In the genomic region with DNA sequence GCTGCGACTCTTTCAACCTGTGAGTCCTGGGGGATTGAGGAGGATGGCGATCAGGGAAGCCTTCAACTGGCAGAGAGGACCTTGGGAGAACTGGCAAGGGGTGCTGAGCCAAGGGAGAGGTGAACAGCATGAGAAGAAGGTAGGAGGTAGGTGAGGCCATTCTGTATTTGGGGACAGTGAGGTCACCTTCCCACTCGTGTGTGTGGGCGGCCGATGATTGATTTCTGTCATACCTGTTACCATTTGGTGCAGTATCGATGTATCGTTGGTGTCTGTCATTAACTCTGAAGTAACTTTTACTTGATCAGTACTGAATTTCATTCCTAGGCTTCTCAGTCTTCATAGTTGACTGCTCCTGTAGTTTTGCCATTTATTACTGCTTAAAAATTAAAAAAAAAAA, we compare ENCODE assay signal across 15 cellular contexts. TPM values are rescaled to one million over a fixed set of nuclear protein-coding genes. Genes with fewer than 3 reads are reported as not detected.
DNase-seq lines count a peak whose midpoint lies in the region; ATAC-seq and TF ChIP-seq lines count a peak whose summit lies in the region.
"Had no signal": no experiment of that assay in that cellular context is flagged by ENCODE, and none has a peak within 500 bp of the region (broad histone marks: within the 10 kb centered on the region; RNA-seq: fewer than 3 reads in every experiment).

No MANE protein-coding gene starts in this region.

- H3K4me3 ChIP-seq in CD4-positive, alpha-beta memory T cell (ENCODE audit: low read length in 2 of 2), result no peak overlapping the region
- 0 out of 2 replicates have a peak overlapping the region, but pooled peaks have one; percentile 95 for H3K4me3 ChIP-seq in Karpas-422 (ENCODE audit: low read length)
- no peak overlapping the region for H3K4me3 ChIP-seq in colonic mucosa
- H3K4me3 ChIP-seq: adrenal gland, Peyer's patch, thoracic aorta had no signal

- intact Hi-C loops in CD4-positive, alpha-beta memory T cell (cut with micrococcal nuclease), result no loop called here
- intact Hi-C loops in colonic mucosa (cut with DNase I), result no loop called here

- TF ChIP-seq POLR2A in erythroblast (IDR thresholded peaks at IDR 0.05; ENCODE audit: low read length), result no peak

- H3K27me3 Mint-ChIP-seq in CD4-positive, alpha-beta memory T cell, result no peaks in the 10 kb centered on the region
- H3K27me3 Mint-ChIP-seq in activated naive CD8-positive, alpha-beta T cell treated with anti-CD3 and anti-CD28 coated beads, Interleukin-2, amount 10 ng/mL, durations not matched to agents 7 days and 5 days, result no peaks in the 10 kb centered on the region
- H3K27me3 Mint-ChIP-seq: B cell, memory B cell had no signal

- H3K4me1 Mint-ChIP-seq in CD4-positive, alpha-beta memory T cell, result peaks cover 40 to 85% (median 57%) of the 10 kb centered on the region in 4 donors
- H3K4me1 Mint-ChIP-seq in activated naive CD8-positive, alpha-beta T cell treated with anti-CD3 and anti-CD28 coated beads, Interleukin-2, amount 10 ng/mL, durations not matched to agents 7 days and 5 days, result peaks cover 38% of the 10 kb centered on the region

- H3K9ac ChIP-seq in Karpas-422 (ENCODE audit: low read length), result peak overlapping the region; percentile 61
- H3K9ac ChIP-seq in colonic mucosa (ENCODE audit: low read depth in 2 of 2, low read length in 2 of 2), result no peak overlapping the region

- no peak for DNase-seq in CD4-positive, alpha-beta memory T cell
- no peak for DNase-seq in Karpas-422
- DNase-seq in activated naive CD8-positive, alpha-beta T cell treated with anti-CD3 and anti-CD28 coated beads, Interleukin-2, amount 10 ng/mL, durations not matched to agents 7 days and 5 days, result no peak
- DNase-seq in stimulated activated CD4-positive, alpha-beta T cell treated with anti-CD3 and anti-CD28 coated beads, Interleukin-2, amount 100 ng/mL, for 24 hours, result peak; percentile 60 to 64
- no peak for DNase-seq in colonic mucosa
- no peak for DNase-seq in erythroblast (lab: John Stamatoyannopoulos, UW)
- DNase-seq: adrenal gland, NCI-H187 treated with DMSO at 0.1 percent for 48 hours, NCI-H524 treated with DMSO at 0.1 percent for 48 hours, Peyer's patch had no signal

- POLR2A ChIA-PET in CD4-positive, alpha-beta memory T cell (lab: Charles Lee; ENCODE audit: partially characterized antibody), result interaction anchor here (3.3 kb wide), 1 partner anchor 50 kb away, joined by 31 read pairs; no protein-coding TSS in a partner anchor
- POLR2A ChIA-PET in activated naive CD8-positive, alpha-beta T cell treated with anti-CD3 and anti-CD28 coated beads, Interleukin-2, amount 10 ng/mL, durations not matched to agents 7 days and 5 days (lab: Charles Lee), result no interaction called here

- no peak overlapping the region for H3K27ac ChIP-seq in CD4-positive, alpha-beta memory T cell (ENCODE audit: low read depth, low read length)
- peak overlapping the region; percentile 97 for H3K27ac ChIP-seq in Karpas-422 (ENCODE audit: low read length)
- H3K27ac ChIP-seq in colonic mucosa, result no peak overlapping the region
- H3K27ac ChIP-seq: adrenal gland, epithelial cell of prostate, thoracic aorta had no signal

- TF ChIP-seq CTCF in colonic mucosa (IDR thresholded peaks at IDR 0.05), result no peak

- no peaks in the 10 kb centered on the region for H3K27me3 ChIP-seq in CD4-positive, alpha-beta memory T cell (ENCODE audit: insufficient read depth, low read length)
- no peaks in the 10 kb centered on the region for H3K27me3 ChIP-seq in Karpas-422 (ENCODE audit: low read length)
- H3K27me3 ChIP-seq in colonic mucosa, result peaks cover 37% of the 10 kb centered on the region
- H3K27me3 ChIP-seq: adrenal gland had no signal

- H3K9me2 ChIP-seq in Karpas-422 (replicated peaks; ENCODE audit: insufficient read depth, low read length), result no peaks in the 10 kb centered on the region

- no peaks in the 10 kb centered on the region for H3K36me3 ChIP-seq in CD4-positive, alpha-beta memory T cell (ENCODE audit: insufficient read depth, low read length)
- H3K36me3 ChIP-seq in Karpas-422 (ENCODE audit: insufficient read depth, low read length), result no peaks in the 10 kb centered on the region
- H3K36me3 ChIP-seq in colonic mucosa, result no peaks in the 10 kb centered on the region
- H3K36me3 ChIP-seq: adrenal gland, Peyer's patch, thoracic aorta had no signal

- H3K27ac Mint-ChIP-seq in CD4-positive, alpha-beta memory T cell, result peak overlapping the region; percentile 60 to 95 (median 85)
- peak overlapping the region; percentile 14 for H3K27ac Mint-ChIP-seq in activated naive CD8-positive, alpha-beta T cell treated with anti-CD3 and anti-CD28 coated beads, Interleukin-2, amount 10 ng/mL, durations not matched to agents 7 days and 5 days
- H3K27ac Mint-ChIP-seq: B cell, memory B cell had no signal

- H3K4me2 ChIP-seq in Karpas-422 (ENCODE audit: low read depth, low read length, poor library complexity, severe bottlenecking), result peak overlapping the region; percentile 87

- peak overlapping the region in 6 of 8 donors; percentile 21 to 77 (median 58) for H3K4me3 Mint-ChIP-seq in CD4-positive, alpha-beta memory T cell
- no peak overlapping the region for H3K4me3 Mint-ChIP-seq in activated naive CD8-positive, alpha-beta T cell treated with anti-CD3 and anti-CD28 coated beads, Interleukin-2, amount 10 ng/mL, durations not matched to agents 7 days and 5 days
- H3K4me3 Mint-ChIP-seq: B cell, memory B cell had no signal

- H2AFZ ChIP-seq in Karpas-422 (ENCODE audit: low read length), result no peak overlapping the region

- ATAC-seq in activated naive CD8-positive, alpha-beta T cell treated with anti-CD3 and anti-CD28 coated beads, Interleukin-2, amount 10 ng/mL, durations not matched to agents 7 days and 5 days (ENCODE audit: low read depth), result no peak
- ATAC-seq in HG02642 (IDR thresholded peaks at IDR 0.05; ENCODE audit: poor library complexity, unreplicated experiment), result no peak

- peaks cover 0 to 4% of the 10 kb centered on the region in 2 donors for H3K36me3 Mint-ChIP-seq in CD4-positive, alpha-beta memory T cell
- peaks cover 2% of the 10 kb centered on the region for H3K36me3 Mint-ChIP-seq in activated naive CD8-positive, alpha-beta T cell treated with anti-CD3 and anti-CD28 coated beads, Interleukin-2, amount 10 ng/mL, durations not matched to agents 7 days and 5 days

- H3K4me1 ChIP-seq in CD4-positive, alpha-beta memory T cell (ENCODE audit: insufficient read depth, low read length), result peaks cover 67% of the 10 kb centered on the region
- peaks cover 31% of the 10 kb centered on the region for H3K4me1 ChIP-seq in Karpas-422 (ENCODE audit: low read length)
- H3K4me1 ChIP-seq in colonic mucosa, result peaks cover 8% of the 10 kb centered on the region

- H3K79me2 ChIP-seq in Karpas-422 (ENCODE audit: low read length), result peaks cover 46% of the 10 kb centered on the region

- no peaks in the 10 kb centered on the region for H4K20me1 ChIP-seq in Karpas-422 (ENCODE audit: insufficient read depth, low read depth, low read length)

- no peaks in the 10 kb centered on the region for H3K9me3 Mint-ChIP-seq in CD4-positive, alpha-beta memory T cell
- H3K9me3 Mint-ChIP-seq in activated naive CD8-positive, alpha-beta T cell treated with anti-CD3 and anti-CD28 coated beads, Interleukin-2, amount 10 ng/mL, durations not matched to agents 7 days and 5 days, result no peaks in the 10 kb centered on the region
- H3K9me3 Mint-ChIP-seq: memory B cell had no signal

- CTCF ChIA-PET in CD4-positive, alpha-beta memory T cell (lab: Charles Lee; ENCODE audit: partially characterized antibody), result no interaction called here

- no peaks in the 10 kb centered on the region for H3K9me3 ChIP-seq in CD4-positive, alpha-beta memory T cell (ENCODE audit: control insufficient read depth in 1 of 2, low read length in 2 of 2)
- no peaks in the 10 kb centered on the region for H3K9me3 ChIP-seq in Karpas-422 (ENCODE audit: low read length)
- no peaks in the 10 kb centered on the region for H3K9me3 ChIP-seq in colonic mucosa
- H3K9me3 ChIP-seq: adrenal gland, Peyer's patch, thoracic aorta had no signal

RNA-seq across cellular contexts. Expression of gene ARSG, which starts 3.8 kb away (rescaled TPM):
- total RNA-seq in CD4-positive, alpha-beta memory T cell, result 10 to 100 TPM; 13.6 to 19.1 TPM
- polyA plus RNA-seq in CD4-positive, alpha-beta memory T cell, result 10 to 100 TPM; 10.4 to 12.6 TPM
- 47.1 and 63.2 TPM in 2 replicates for total RNA-seq in Karpas-422 (2014; rRNA removed; shearing (Covaris generic); ENCODE audit: low replicate concordance)
- 10 to 100 TPM; 10.4 to 10.9 TPM for total RNA-seq in activated naive CD8-positive, alpha-beta T cell treated with anti-CD3 and anti-CD28 coated beads, Interleukin-2, amount 10 ng/mL, durations not matched to agents 7 days and 5 days
- total RNA-seq in colonic mucosa, result under 1 TPM; 0.24 to 0.79 TPM

RNA-seq across cellular contexts. Expression of gene SLC16A6, which starts 4.2 kb away (rescaled TPM):
- 1 to 10 TPM; 6.9 to 7.4 TPM for total RNA-seq in CD4-positive, alpha-beta memory T cell
- polyA plus RNA-seq in CD4-positive, alpha-beta memory T cell, result 1 to 10 TPM; 1.7 to 2.0 TPM
- total RNA-seq in Karpas-422 (2014; rRNA removed; shearing (Covaris generic); ENCODE audit: low replicate concordance), result 44.7 and 59.9 TPM in 2 replicates
- total RNA-seq in activated naive CD8-positive, alpha-beta T cell treated with anti-CD3 and anti-CD28 coated beads, Interleukin-2, amount 10 ng/mL, durations not matched to agents 7 days and 5 days, result 1 to 10 TPM; 5.8 to 6.5 TPM
- under 1 TPM; 0.15 to 0.19 TPM for total RNA-seq in colonic mucosa

RNA-seq across cellular contexts. Expression of gene AMZ2, which starts 47.2 kb away (rescaled TPM):
- total RNA-seq in CD4-positive, alpha-beta memory T cell, result 10 to 100 TPM; 66.1 to 81.2 TPM
- polyA plus RNA-seq in CD4-positive, alpha-beta memory T cell, result 100 to 1,000 TPM; 114 to 161 TPM
- total RNA-seq in Karpas-422 (2014; rRNA removed; shearing (Covaris generic); ENCODE audit: low replicate concordance), result 66.7 and 136 TPM in 2 replicates
- total RNA-seq in activated naive CD8-positive, alpha-beta T cell treated with anti-CD3 and anti-CD28 coated beads, Interleukin-2, amount 10 ng/mL, durations not matched to agents 7 days and 5 days, result 10 to 100 TPM; 84.2 to 84.5 TPM
- total RNA-seq in colonic mucosa, result 10 to 100 TPM; 31.5 to 44.1 TPM

Comparison
In these comparisons a context has a peak if more than half of its experiments do, and no peak if none do; other contexts are left out.
1. DNase-seq: peak in stimulated activated CD4-positive, alpha-beta T cell treated with anti-CD3 and anti-CD28 coated beads, Interleukin-2, amount 100 ng/mL, for 24 hours (2 of 2); none in CD4-positive, alpha-beta memory T cell (0 of 5), Karpas-422 (single experiment), activated naive CD8-positive, alpha-beta T cell treated with anti-CD3 and anti-CD28 coated beads, Interleukin-2, amount 10 ng/mL, durations not matched to agents 7 days and 5 days (single experiment), colonic mucosa (single experiment) and erythroblast (0 of 2).
2. RNA of gene ARSG, which starts 3.8 kb away (total RNA-seq): 47.1 to 63.2 TPM in Karpas-422, 13.6 to 19.1 TPM in CD4-positive, alpha-beta memory T cell and 10.4 to 10.9 TPM in activated naive CD8-positive, alpha-beta T cell treated with anti-CD3 and anti-CD28 coated beads, Interleukin-2, amount 10 ng/mL, durations not matched to agents 7 days and 5 days; 0.24 to 0.79 TPM in colonic mucosa; every median in the first group is over 4 times any median in the second.
3. RNA of gene SLC16A6, which starts 4.2 kb away (total RNA-seq): 44.7 to 59.9 TPM in Karpas-422, 6.9 to 7.4 TPM in CD4-positive, alpha-beta memory T cell and 5.8 to 6.5 TPM in activated naive CD8-positive, alpha-beta T cell treated with anti-CD3 and anti-CD28 coated beads, Interleukin-2, amount 10 ng/mL, durations not matched to agents 7 days and 5 days; 0.15 to 0.19 TPM in colonic mucosa; every median in the first group is over 4 times any median in the second.